19 cellular contexts compared by ENCODE assay signal in genomic region chr5:4199036-4199435, GRCh38.
"Had no signal": no experiment of that assay in that cellular context is flagged by ENCODE, and none has a peak within 500 bp of the region (broad histone marks: within the 10 kb centered on the region; RNA-seq: fewer than 3 reads in every experiment).

No MANE protein-coding gene starts in this region.

- H3K4me2 ChIP-seq: hepatocyte had no signal

- H3K4me3 Mint-ChIP-seq: naive thymus-derived CD8-positive, alpha-beta T cell had no signal

- H3K36me3 ChIP-seq: esophagus squamous epithelium, spleen, uterus had no signal

- H3K27ac ChIP-seq: epithelial cell of prostate, esophagus squamous epithelium, hepatocyte, spleen, uterus had no signal

- H3K4me1 Mint-ChIP-seq: naive thymus-derived CD8-positive, alpha-beta T cell had no signal

- H2AFZ ChIP-seq: hepatocyte had no signal

- H3K36me3 Mint-ChIP-seq: naive thymus-derived CD8-positive, alpha-beta T cell had no signal

- DNase-seq: effector memory CD4-positive, alpha-beta T cell; esophagus squamous epithelium; foreskin fibroblast; head of caudate nucleus; kidney glomerular epithelial cell; mammary epithelial cell; mucosa of descending colon; naive thymus-derived CD8-positive, alpha-beta T cell; posterior cingulate gyrus; spleen; stimulated activated CD4-positive, alpha-beta T cell treated with anti-CD3 and anti-CD28 coated beads, Interleukin-15, amount 100 ng/mL, for 24 hours; stimulated activated CD4-positive, alpha-beta T cell treated with anti-CD3 and anti-CD28 coated beads, Interleukin-1b, Interleukin-23, amount 100 ng/mL, for 48 hours; stimulated activated CD4-positive, alpha-beta T cell treated with anti-CD3 and anti-CD28 coated beads, Interleukin-4, amount 100 ng/mL, for 24 hours; stimulated activated naive CD4-positive, alpha-beta T cell; trophoblast cell; uterus had no signal

- H3K9me3 Mint-ChIP-seq: naive thymus-derived CD8-positive, alpha-beta T cell had no signal

- ATAC-seq: mucosa of descending colon; naive thymus-derived CD8-positive, alpha-beta T cell; sciatic nerve had no signal

- H3K27me3 Mint-ChIP-seq: naive thymus-derived CD8-positive, alpha-beta T cell had no signal

- H3K4me3 ChIP-seq: esophagus squamous epithelium, hepatocyte, mucosa of descending colon, spleen, uterus had no signal

- H3K9me3 ChIP-seq: esophagus squamous epithelium, mucosa of descending colon, spleen, uterus had no signal

- H3K4me1 ChIP-seq: esophagus squamous epithelium, spleen, uterus had no signal

- H3K27ac Mint-ChIP-seq: naive thymus-derived CD8-positive, alpha-beta T cell had no signal

- H3K27me3 ChIP-seq: spleen, uterus had no signal

- H3K79me2 ChIP-seq: hepatocyte had no signal
